17 cellular contexts compared by ENCODE assay signal in the genomic region with DNA sequence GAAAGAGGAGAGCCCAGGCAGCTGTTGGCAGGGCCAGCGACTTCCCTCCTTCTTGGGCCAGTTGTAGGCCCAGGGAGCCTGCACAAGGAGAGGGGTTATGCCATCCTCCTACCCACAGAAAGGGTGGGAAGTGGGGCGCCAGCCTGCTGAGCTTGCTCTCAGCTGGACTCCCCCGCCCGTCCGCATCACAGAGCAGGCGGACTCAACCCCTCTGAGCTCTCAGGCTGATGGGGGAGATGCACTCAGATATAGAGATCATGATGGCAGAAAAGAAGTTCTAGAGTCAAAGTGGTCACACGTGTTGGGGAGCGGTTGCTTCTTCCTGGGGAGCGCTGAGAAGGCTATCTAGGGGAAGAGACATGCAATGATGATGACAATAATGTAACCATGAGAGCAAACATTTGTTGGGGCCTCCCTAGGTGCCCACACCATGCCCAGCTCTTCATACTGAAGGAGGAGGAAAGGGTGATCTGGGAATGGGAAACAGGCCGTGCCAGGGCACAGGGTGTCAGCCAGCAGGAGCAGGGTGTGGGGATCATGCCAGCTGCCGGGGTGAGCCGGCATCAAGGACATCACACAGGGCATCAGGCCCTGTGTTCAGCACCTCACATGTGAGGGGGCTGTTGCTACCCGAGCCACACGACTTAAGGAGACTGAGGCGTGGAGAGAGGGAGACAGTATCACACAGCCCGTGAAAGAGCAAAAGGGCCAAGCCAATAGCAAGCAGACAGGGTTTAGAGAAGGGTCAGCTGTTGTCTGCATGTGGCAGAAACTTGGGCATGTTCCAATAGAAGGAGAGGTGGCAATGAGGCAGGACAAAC. TPM values are rescaled to one million over a fixed set of nuclear protein-coding genes. Genes with fewer than 3 reads are reported as not detected.
A peak's percentile ranks its signal among the peaks of the same experiment; 100 is the strongest.
DNase-seq lines count a peak whose midpoint lies in the region; TF ChIP-seq lines count a peak whose summit lies in the region.
"Had no signal": no experiment of that assay in that cellular context is flagged by ENCODE, and none has a peak within 500 bp of the region (broad histone marks: within the 10 kb centered on the region; RNA-seq: fewer than 3 reads in every experiment).

No MANE protein-coding gene starts in this region.

- H2BK5ac ChIP-seq in H9 (ENCODE audit: insufficient read length, low read length): no peak overlapping the region

- H3K56ac ChIP-seq in H9 (ENCODE audit: insufficient read length, low read depth, low read length): no peak overlapping the region

- H4K20me1 ChIP-seq in H9 (ENCODE audit: control insufficient read depth, insufficient read depth, insufficient read length): no peaks in the 10 kb centered on the region

- no peak overlapping the region for H3K4me2 ChIP-seq in H9 (ENCODE audit: insufficient read depth, insufficient read length, low read length)
- H3K4me2 ChIP-seq: PC-9 had no signal

- no peak overlapping the region for H2BK12ac ChIP-seq in H9 (ENCODE audit: insufficient read length, low read depth, low read length)

- H3K27ac Mint-ChIP-seq in H9 (peak overlapping the region in 2 of 3 experiments; percentile 7 to 55; a peak in 2 of 7 replicates), nephron progenitor cell (peak overlapping the region; percentile 43)
- H3K27ac Mint-ChIP-seq: endodermal cell had no signal

- no peaks in the 10 kb centered on the region for H3K79me2 ChIP-seq in H9 (ENCODE audit: insufficient read depth, low read length)

- H3K27me3 Mint-ChIP-seq in H9 (ENCODE audit: low read depth): no peaks in the 10 kb centered on the region
- no peaks in the 10 kb centered on the region for H3K27me3 Mint-ChIP-seq in nephron progenitor cell (ENCODE audit: low read depth, poor library complexity)

- WGBS in H9 (ENCODE audit: extremely low coverage, insufficient read length, low lambda C conversion rate): no CpG with 5 or more reads among the region's 16 CpGs

- TF ChIP-seq CTCF in H9 (conservative IDR thresholded peaks at IDR 0.05): no peak
- TF ChIP-seq CTCF in nephron progenitor cell (IDR thresholded peaks at IDR 0.05): no peak
- no peak for TF ChIP-seq CTCF in BE2C (IDR thresholded peaks at IDR 0.05; ENCODE audit: low read depth, low read length)

- H2BK20ac ChIP-seq in H9 (ENCODE audit: low read depth, low read length, poor library complexity, severe bottlenecking): no peak overlapping the region

- H3K9ac ChIP-seq in H9 (ENCODE audit: extremely low read depth, insufficient read length, low read length): no peak overlapping the region

- H3K4me1 ChIP-seq in H9 (ENCODE audit: insufficient read depth, low read length) (no peaks in the 10 kb centered on the region), BE2C (no peaks in the 10 kb centered on the region)
- H3K4me1 ChIP-seq: pancreas had no signal

- no peak overlapping the region for H3K23ac ChIP-seq in H9 (ENCODE audit: insufficient read length, low read depth, low read length)

- H3K27ac ChIP-seq in H9 (ENCODE audit: insufficient read length, low read depth, low read length) (no peak overlapping the region), cingulate gyrus (ENCODE audit: low read depth, low read length) (peak overlapping the region; percentile 78)
- H3K27ac ChIP-seq: brain microvascular endothelial cell, pancreas, PC-9 had no signal

- no peaks in the 10 kb centered on the region for H3K79me1 ChIP-seq in H9 (ENCODE audit: insufficient read depth, low read depth, low read length, poor library complexity, severe bottlenecking)

- H4K91ac ChIP-seq in H9 (ENCODE audit: insufficient read length, low read depth, low read length): no peak overlapping the region

- H2AFZ ChIP-seq in H9 (ENCODE audit: low read length): no peak overlapping the region
- H2AFZ ChIP-seq: PC-9 had no signal

- H3K27me3 ChIP-seq in H9 (ENCODE audit: insufficient read depth, low read length): no peaks in the 10 kb centered on the region
- H3K27me3 ChIP-seq in BE2C: no peaks in the 10 kb centered on the region
- H3K27me3 ChIP-seq: brain microvascular endothelial cell, pancreas had no signal

- H3K9me3 ChIP-seq in H9 (ENCODE audit: control insufficient read depth, low read depth, low read length) (no peaks in the 10 kb centered on the region), BE2C (no peaks in the 10 kb centered on the region)
- H3K9me3 ChIP-seq: pancreas had no signal

- H2BK15ac ChIP-seq in H9 (ENCODE audit: low read depth, low read length): no peak overlapping the region

- H4K8ac ChIP-seq in H9 (replicated peaks; ENCODE audit: insufficient read length, low read depth, low read length): no peak overlapping the region

- H4K5ac ChIP-seq in H9 (ENCODE audit: insufficient read length, low read depth, low read length): no peak overlapping the region

- peaks cover 17 to 23% of the 10 kb centered on the region in 2 experiments for H3K4me1 Mint-ChIP-seq in H9
- peaks cover 5% of the 10 kb centered on the region for H3K4me1 Mint-ChIP-seq in nephron progenitor cell

- no peak overlapping the region for H3K14ac ChIP-seq in H9 (ENCODE audit: insufficient read depth, low read length)

- no peaks in the 10 kb centered on the region for H3K36me3 ChIP-seq in BE2C
- H3K36me3 ChIP-seq: brain microvascular endothelial cell, pancreas had no signal

- H3K4me3 Mint-ChIP-seq in H9: no peak overlapping the region
- H3K4me3 Mint-ChIP-seq in nephron progenitor cell: no peak overlapping the region
- H3K4me3 Mint-ChIP-seq: endodermal cell had no signal

- peaks cover 3 to 20% (median 16%) of the 10 kb centered on the region in 3 experiments; a peak in 5 of 7 replicates for H3K36me3 Mint-ChIP-seq in H9 (ENCODE audit: insufficient read depth in 1 of 3, low read depth in 3 of 3)
- H3K36me3 Mint-ChIP-seq in nephron progenitor cell (ENCODE audit: low read depth): no peaks in the 10 kb centered on the region

- H3K9me3 Mint-ChIP-seq in H9: peaks cover 4 to 5% of the 10 kb centered on the region in 2 experiments; a peak in 4 of 5 replicates
- peaks cover 4% of the 10 kb centered on the region for H3K9me3 Mint-ChIP-seq in nephron progenitor cell

- no peak overlapping the region for H3T11ph ChIP-seq in H9 (ENCODE audit: low read length)

- no peak overlapping the region for H2BK120ac ChIP-seq in H9 (ENCODE audit: low read depth, low read length, poor library complexity, severe bottlenecking)

- H3K4ac ChIP-seq in H9 (ENCODE audit: low read depth, low read length): no peak overlapping the region

- no peak overlapping the region for H2AK5ac ChIP-seq in H9 (ENCODE audit: insufficient read length, low read length)

- H3K4me3 ChIP-seq in BE2C (ENCODE audit: low read depth, low read length): no peak overlapping the region
- H3K4me3 ChIP-seq: pancreas, PC-9 had no signal

- DNase-seq in Ammon's horn (ENCODE audit: low spot score) (peak; percentile 32), H9 (no peak), nephron progenitor cell (no peak), BE2C (no peak), dedifferentiated amniotic fluid mesenchymal stem cell (ENCODE audit: extremely low spot score) (no peak), HT-29 (ENCODE audit: low spot score) (no peak)
- DNase-seq: activated CD4-positive, CD25-positive, alpha-beta regulatory T cell; DMS79 treated with DMSO at 0.1 percent for 48 hours; endodermal cell; foreskin melanocyte; midbrain; NCI-H1694; NCI-H510A; pancreas had no signal

- no peaks in the 10 kb centered on the region for H3K23me2 ChIP-seq in H9 (ENCODE audit: insufficient read length, low read depth, low read length, poor library complexity, severe bottlenecking)

- no peak overlapping the region for H3K18ac ChIP-seq in H9 (ENCODE audit: insufficient read length, low read depth, low read length)

RNA-seq across cellular contexts. Expression of a gene that starts 7.7 kb away (rescaled TPM):
- 3.7 and 3.9 TPM in 2 replicates for total RNA-seq in H9 (2021)
- polyA plus RNA-seq in BE2C (2012; ENCODE audit: insufficient read depth, insufficient read length, low read depth): 9.2 TPM
- total RNA-seq in HT-29 (2014; rRNA removed; shearing (Covaris generic)): 14.2 and 22.1 TPM in 2 replicates

RNA-seq across cellular contexts. Expression of a gene that starts 24.4 kb away (rescaled TPM):
- 1.9 and 2.6 TPM in 2 replicates for total RNA-seq in H9 (2021)
- 2.7 TPM for polyA plus RNA-seq in BE2C (2012; ENCODE audit: insufficient read depth, insufficient read length, low read depth)
- total RNA-seq in HT-29 (2014; rRNA removed; shearing (Covaris generic)): 8.3 and 8.5 TPM in 2 replicates

RNA-seq across cellular contexts. Expression of a gene that starts 36.3 kb away (rescaled TPM):
- 39.0 and 42.2 TPM in 2 replicates for total RNA-seq in H9 (2021)
- 2.5 TPM for polyA plus RNA-seq in BE2C (2012; ENCODE audit: insufficient read depth, insufficient read length, low read depth)
- total RNA-seq in HT-29 (2014; rRNA removed; shearing (Covaris generic)): 13.2 and 19.0 TPM in 2 replicates

RNA-seq across cellular contexts. Expression of a gene that starts 51.4 kb away (rescaled TPM):
- 3.4 and 3.6 TPM in 2 replicates for total RNA-seq in H9 (2021)
- 5.1 TPM for polyA plus RNA-seq in BE2C (2012; ENCODE audit: insufficient read depth, insufficient read length, low read depth)
- 4.1 and 8.2 TPM in 2 replicates for total RNA-seq in HT-29 (2014; rRNA removed; shearing (Covaris generic))

RNA-seq across cellular contexts. Expression of a gene that starts 51.6 kb away (rescaled TPM):
- 133 and 140 TPM in 2 replicates for total RNA-seq in H9 (2021)
- 446 TPM for polyA plus RNA-seq in BE2C (2012; ENCODE audit: insufficient read depth, insufficient read length, low read depth)
- total RNA-seq in HT-29 (2014; rRNA removed; shearing (Covaris generic)): 73.9 and 74.0 TPM in 2 replicates
